ENCODE assay signal across 8 cellular contexts in genomic region chr17:65099941-65100315, GRCh38. TPM values are rescaled to one million over a fixed set of nuclear protein-coding genes. Genes with fewer than 3 reads are reported as not detected.
DNase-seq lines count a peak whose midpoint lies in the region; ATAC-seq and TF ChIP-seq lines count a peak whose summit lies in the region.

No MANE protein-coding gene starts in this region.

- TF ChIP-seq CTCF in Peyer's patch (IDR thresholded peaks at IDR 0.05), result peak in 1 of 6 experiments; percentile 17
- TF ChIP-seq CTCF in hepatocyte (IDR thresholded peaks at IDR 0.05; ENCODE audit: poor library complexity), result no peak

- DNase-seq in ACHN (peak; percentile 99), Peyer's patch (peak; percentile 58 to 72 (median 62)), hepatocyte (ENCODE audit: low spot score) (no peak), inferior parietal cortex (ENCODE audit: extremely low spot score) (no peak)
- DNase-seq in activated naive CD4-positive, alpha-beta T cell treated with anti-CD3 and anti-CD28 coated beads, Interleukin-2, amount 50 U/mL, for 16 hours, result peak; percentile 84
- peak; percentile 67 for DNase-seq in stimulated activated CD4-positive, alpha-beta T cell treated with anti-CD3 and anti-CD28 coated beads, Interleukin-12 subunit alpha, Interleukin-12 subunit beta, amount 100 ng/mL, for 4 hours

- ATAC-seq in GM18868 (IDR thresholded peaks at IDR 0.05; ENCODE audit: unreplicated experiment) (peak; percentile 78), HG03045 (IDR thresholded peaks at IDR 0.05; ENCODE audit: unreplicated experiment) (peak; percentile 71)

- no peak for TF ChIP-seq POLR2A in Peyer's patch (IDR thresholded peaks at IDR 0.05)

- H4K20me1 ChIP-seq in hepatocyte (ENCODE audit: insufficient read depth, poor library complexity, severe bottlenecking), result no peaks in the 10 kb centered on the region

- peak overlapping the region; percentile 47 to 62 (median 56) for H3K4me3 ChIP-seq in Peyer's patch
- peak overlapping the region; percentile 6 for H3K4me3 ChIP-seq in hepatocyte

- peak overlapping the region; percentile 65 to 86 (median 73) for H3K27ac ChIP-seq in Peyer's patch
- H3K27ac ChIP-seq in hepatocyte, result peak overlapping the region; percentile 47

- H3K27me3 ChIP-seq in Peyer's patch, result no peaks in the 10 kb centered on the region
- H3K27me3 ChIP-seq in hepatocyte, result no peaks in the 10 kb centered on the region

- 76% methylated on average over 5 of the region's 5 CpGs for WGBS in hepatocyte (ENCODE audit: low lambda C conversion rate, missing lambda C conversion rate)

- H3K9me3 ChIP-seq in Peyer's patch (no peaks in the 10 kb centered on the region), hepatocyte (ENCODE audit: low read depth) (no peaks in the 10 kb centered on the region)

- H3K36me3 ChIP-seq in Peyer's patch (no peaks in the 10 kb centered on the region), hepatocyte (replicated peaks; ENCODE audit: insufficient read depth, low read depth) (no peaks in the 10 kb centered on the region)

- H3K79me2 ChIP-seq in hepatocyte, result no peaks in the 10 kb centered on the region

- in situ Hi-C loops in ACHN (cut with HindIII; ENCODE audit: low pct_ligation_motif_present, low pct_unique_long_range_greater_than_20kb, low sequenced_read_pairs), result loop anchor here (10.0 kb wide), 1 partner anchor 105 kb away; no protein-coding TSS in a partner anchor

- H3K4me1 ChIP-seq in Peyer's patch (peaks cover 0 to 6% (median 2%) of the 10 kb centered on the region in 4 donors), hepatocyte (ENCODE audit: insufficient read depth) (peaks cover 10% of the 10 kb centered on the region)

- peak overlapping the region; percentile 74 for H2AFZ ChIP-seq in hepatocyte

- H3K9me2 ChIP-seq in hepatocyte (replicated peaks; ENCODE audit: insufficient read depth), result no peaks in the 10 kb centered on the region

- peak overlapping the region; percentile 83 for H3K4me2 ChIP-seq in hepatocyte

RNA-seq across cellular contexts. Expression of gene RGS9, which starts 37.2 kb away (rescaled TPM):
- total RNA-seq in Peyer's patch (10 to 100 TPM in 1 of 4 donors, 1 to 10 TPM in 3; 4.0 to 25.6 (median 7.9) TPM), hepatocyte (2.9 and 3.1 TPM in 2 replicates)
- polyA plus RNA-seq in hepatocyte, result 3.3 and 6.0 TPM in 2 replicates

RNA-seq across cellular contexts. Expression of gene GNA13, which starts 43.4 kb away (rescaled TPM):
- total RNA-seq in Peyer's patch (10 to 100 TPM; 49.5 to 72.0 (median 63.6) TPM), hepatocyte (67.6 and 69.5 TPM in 2 replicates)
- polyA plus RNA-seq in hepatocyte, result 13.1 and 17.8 TPM in 2 replicates

Comparison
In these comparisons a context has a peak if more than half of its experiments do, and no peak if none do; other contexts are left out.
1. DNase-seq: peak in ACHN (single experiment), Peyer's patch (3 of 3), activated naive CD4-positive, alpha-beta T cell treated with anti-CD3 and anti-CD28 coated beads, Interleukin-2, amount 50 U/mL, for 16 hours (single experiment) and stimulated activated CD4-positive, alpha-beta T cell treated with anti-CD3 and anti-CD28 coated beads, Interleukin-12 subunit alpha, Interleukin-12 subunit beta, amount 100 ng/mL, for 4 hours (single experiment); none in hepatocyte (single experiment) and inferior parietal cortex (single experiment).